ENCODE assay signal across 17 cellular contexts in the genomic region with DNA sequence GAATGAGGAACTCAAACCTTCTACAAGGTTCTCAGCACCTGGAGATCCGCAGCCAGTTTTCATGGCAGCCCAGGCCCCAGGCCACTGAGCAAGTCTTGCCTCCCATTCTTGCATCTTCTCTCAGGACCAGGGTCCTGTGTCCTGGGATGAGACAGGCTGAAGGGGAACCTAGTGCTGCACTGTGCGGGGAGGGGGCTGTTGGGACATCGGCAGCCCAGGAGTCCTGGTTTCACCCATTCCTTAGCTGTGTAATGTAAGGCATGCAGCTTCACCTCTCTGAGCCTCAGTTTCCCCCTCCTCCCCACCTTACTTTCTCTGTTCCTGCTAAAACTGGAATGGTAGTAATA.
"Had no signal": no experiment of that assay in that cellular context is flagged by ENCODE, and none has a peak within 500 bp of the region (broad histone marks: within the 10 kb centered on the region; RNA-seq: fewer than 3 reads in every experiment).

No MANE protein-coding gene starts in this region.

- H3K27ac ChIP-seq: brain microvascular endothelial cell, SK-N-MC had no signal

- H3K9me3 ChIP-seq: mucosa of descending colon had no signal

- H3K4me1 Mint-ChIP-seq: activated naive CD4-positive, alpha-beta T cell treated with anti-CD3 and anti-CD28 coated beads, Interleukin-2, amount 50 U/mL, for 24 hours; immature natural killer cell had no signal

- H3K9me3 Mint-ChIP-seq: activated naive CD4-positive, alpha-beta T cell treated with anti-CD3 and anti-CD28 coated beads, Interleukin-2, amount 50 U/mL, for 24 hours; immature natural killer cell had no signal

- DNase-seq: activated CD4-positive, alpha-beta T cell treated with anti-CD3 and anti-CD28 coated beads, Interleukin-2, amount 50 U/mL, for 1 hour; activated T-cell treated with anti-CD3 and anti-CD28 coated beads for 4 hours; amygdala; brain microvascular endothelial cell; cortex of kidney; effector CD4-positive, alpha-beta T cell; foreskin fibroblast; immature natural killer cell; mucosa of descending colon; stimulated activated CD4-positive, alpha-beta T cell treated with anti-CD3 and anti-CD28 coated beads, Interleukin-4, amount 100 ng/mL, for 4 hours; stimulated activated CD8-positive, alpha-beta memory T cell treated with anti-CD3 and anti-CD28 coated beads, Interleukin-4, amount 100 ng/mL, for 48 hours; stimulated activated naive CD4-positive, alpha-beta T cell treated with Interleukin-2 at 50 U/mL for 16 hours; T-helper 9 cell had no signal

- H3K4me3 Mint-ChIP-seq: activated naive CD4-positive, alpha-beta T cell treated with anti-CD3 and anti-CD28 coated beads, Interleukin-2, amount 50 U/mL, for 24 hours; immature natural killer cell had no signal

- H3K36me3 Mint-ChIP-seq: activated naive CD4-positive, alpha-beta T cell treated with anti-CD3 and anti-CD28 coated beads, Interleukin-2, amount 50 U/mL, for 24 hours; immature natural killer cell had no signal

- ATAC-seq: activated CD4-positive, CD25-positive, alpha-beta regulatory T cell treated with anti-CD3 and anti-CD28 coated beads, Interleukin-2, amount 50 U/mL, for 24 hours; mucosa of descending colon; Right ventricle myocardium inferior had no signal

- H3K27me3 ChIP-seq: brain microvascular endothelial cell had no signal

- H3K4me3 ChIP-seq: mucosa of descending colon, SK-N-MC had no signal

- H3K36me3 ChIP-seq: brain microvascular endothelial cell had no signal

- H3K27ac Mint-ChIP-seq: activated naive CD4-positive, alpha-beta T cell treated with anti-CD3 and anti-CD28 coated beads, Interleukin-2, amount 50 U/mL, for 24 hours; immature natural killer cell had no signal
